Comparison of ENCODE assay signal across 38 cellular contexts in genomic region chr10:118642228-118642627, GRCh38. TPM values are rescaled to one million over a fixed set of nuclear protein-coding genes. Genes with fewer than 3 reads are reported as not detected.
"Had no signal": no experiment of that assay in that cellular context is flagged by ENCODE, and none has a peak within 500 bp of the region (broad histone marks: within the 10 kb centered on the region; RNA-seq: fewer than 3 reads in every experiment).

No MANE protein-coding gene starts in this region.

- FAIRE-seq: astrocyte, TTC549 had no signal

- H3K27ac Mint-ChIP-seq: activated B cell treated with CpG ODN at 0.5 μM for 24 hours; activated CD4-positive, alpha-beta memory T cell treated with anti-CD3 and anti-CD28 coated beads for 36 hours; activated CD8-positive, alpha-beta T cell treated with anti-CD3 and anti-CD28 coated beads for 36 hours; activated naive CD4-positive, alpha-beta T cell treated with anti-CD3 and anti-CD28 coated beads for 36 hours; activated naive CD4-positive, alpha-beta T cell treated with anti-CD3 and anti-CD28 coated beads, Interleukin-2, amount 50 U/mL, for 72 hours; activated naive CD8-positive, alpha-beta T cell treated with anti-CD3 and anti-CD28 coated beads for 36 hours; activated T-cell treated with anti-CD3 and anti-CD28 coated beads, Interleukin-2, amount 50 U/mL, for 72 hours; activated T-helper 1 cell treated with anti-CD3 and anti-CD28 coated beads, Interleukin-12 subunit alpha, Interleukin-12 subunit beta, Interleukin-2, Interleukin-4 antibody, amounts not matched to agents 30 ng/mL and 10 ng/mL and 1 ng/mL, durations not matched to agents 14 hours and 24 hours and 36 hours; activated T-helper 17 cell treated with anti-CD3 and anti-CD28 coated beads, Interleukin-2, amount 50 U/mL, for 72 hours; T-helper 1 cell treated with Interleukin-12 subunit alpha and Interleukin-12 subunit beta and Interleukin-4 antibody, amounts not matched to agents 30 μg/mL and 1 μg/mL, for 36 hours; T-helper 2 cell treated with Interferon-gamma antibody and Interleukin-4, amounts not matched to agents 5 μg/mL and 100 μg/mL, for 36 hours had no signal

- H3K27me3 ChIP-seq: adrenal gland, body of pancreas, brain microvascular endothelial cell, breast epithelium had no signal

- H3K4me3 ChIP-seq: adrenal gland, body of pancreas, breast epithelium had no signal

- H3K9me3 Mint-ChIP-seq: activated T-helper 1 cell treated with anti-CD3 and anti-CD28 coated beads, Interleukin-12 subunit alpha, Interleukin-12 subunit beta, Interleukin-2, Interleukin-4 antibody, amounts not matched to agents 30 ng/mL and 10 ng/mL and 1 ng/mL, durations not matched to agents 14 hours and 24 hours and 36 hours; T-helper 1 cell treated with Interleukin-12 subunit alpha and Interleukin-12 subunit beta and Interleukin-4 antibody, amounts not matched to agents 30 μg/mL and 1 μg/mL, for 36 hours; T-helper 2 cell treated with Interferon-gamma antibody and Interleukin-4, amounts not matched to agents 5 μg/mL and 100 μg/mL, for 36 hours had no signal

- H3K27ac ChIP-seq: adrenal gland, body of pancreas, brain microvascular endothelial cell, breast epithelium, VCaP had no signal

- H3K36me3 ChIP-seq: adrenal gland, brain microvascular endothelial cell, breast epithelium had no signal

- H3K36me3 Mint-ChIP-seq: activated CD4-positive, alpha-beta memory T cell treated with anti-CD3 and anti-CD28 coated beads for 36 hours had no signal

- H3K9me3 ChIP-seq: adrenal gland, body of pancreas had no signal

- H3K4me1 ChIP-seq: adrenal gland, body of pancreas, breast epithelium had no signal

- ATAC-seq: activated CD8-positive, alpha-beta T cell treated with anti-CD3 and anti-CD28 coated beads for 36 hours; activated naive CD4-positive, alpha-beta T cell treated with anti-CD3 and anti-CD28 coated beads, Interleukin-2, amount 50 U/mL, for 72 hours; activated T-cell treated with anti-CD3 and anti-CD28 coated beads, Interleukin-2, amount 50 U/mL, for 4 hours; activated T-cell treated with anti-CD3 and anti-CD28 coated beads, Interleukin-2, amount 50 U/mL, for 72 hours; activated T-helper 17 cell treated with anti-CD3 and anti-CD28 coated beads, Interleukin-2, amount 50 U/mL, for 72 hours; body of pancreas had no signal

- H3K4me3 Mint-ChIP-seq: activated B cell treated with CpG ODN at 0.5 μM for 24 hours; activated CD4-positive, alpha-beta memory T cell treated with anti-CD3 and anti-CD28 coated beads for 36 hours; activated CD8-positive, alpha-beta T cell treated with anti-CD3 and anti-CD28 coated beads for 36 hours; activated naive CD4-positive, alpha-beta T cell treated with anti-CD3 and anti-CD28 coated beads for 36 hours; activated naive CD8-positive, alpha-beta T cell treated with anti-CD3 and anti-CD28 coated beads for 36 hours; activated T-cell treated with anti-CD3 and anti-CD28 coated beads, Interleukin-2, amount 50 U/mL, for 4 hours; activated T-cell treated with anti-CD3 and anti-CD28 coated beads, Interleukin-2, amount 50 U/mL, for 72 hours; activated T-helper 1 cell treated with anti-CD3 and anti-CD28 coated beads, Interleukin-12 subunit alpha, Interleukin-12 subunit beta, Interleukin-2, Interleukin-4 antibody, amounts not matched to agents 30 ng/mL and 10 ng/mL and 1 ng/mL, durations not matched to agents 14 hours and 24 hours and 36 hours; activated T-helper 17 cell treated with anti-CD3 and anti-CD28 coated beads, Interleukin-2, amount 50 U/mL, for 72 hours; T-helper 1 cell treated with Interleukin-12 subunit alpha and Interleukin-12 subunit beta and Interleukin-4 antibody, amounts not matched to agents 30 μg/mL and 1 μg/mL, for 36 hours; T-helper 2 cell treated with Interferon-gamma antibody and Interleukin-4, amounts not matched to agents 5 μg/mL and 100 μg/mL, for 36 hours had no signal

- H3K27me3 Mint-ChIP-seq: activated CD4-positive, alpha-beta memory T cell treated with anti-CD3 and anti-CD28 coated beads for 36 hours; activated CD8-positive, alpha-beta T cell treated with anti-CD3 and anti-CD28 coated beads for 36 hours; activated naive CD8-positive, alpha-beta T cell treated with anti-CD3 and anti-CD28 coated beads for 36 hours; activated T-helper 17 cell treated with anti-CD3 and anti-CD28 coated beads, Interleukin-2, amount 50 U/mL, for 72 hours had no signal

- DNase-seq: activated B cell treated with CpG ODN at 0.5 μM for 24 hours; activated CD4-positive, alpha-beta memory T cell treated with anti-CD3 and anti-CD28 coated beads for 36 hours; activated CD4-positive, alpha-beta T cell treated with anti-CD3 and anti-CD28 coated beads for 4 hours; activated CD4-positive, alpha-beta T cell treated with anti-CD3 and anti-CD28 coated beads, Interleukin-2, amount 50 U/mL, for 1 hour; activated CD4-positive, alpha-beta T cell treated with anti-CD3 and anti-CD28 coated beads, Interleukin-2, amount 50 U/mL, for 4 hours; activated CD4-positive, CD25-positive, alpha-beta regulatory T cell treated with anti-CD3 and anti-CD28 coated beads, Interleukin-2, amount 50 U/mL, for 72 hours; activated CD8-positive, alpha-beta memory T cell treated with anti-CD3 and anti-CD28 coated beads, Interleukin-2, amount 50 U/mL, for 4 hours; activated CD8-positive, alpha-beta T cell treated with anti-CD3 and anti-CD28 coated beads for 36 hours; activated effector memory CD4-positive, alpha-beta T cell treated with anti-CD3 and anti-CD28 coated beads, Interleukin-2, amount 50 U/mL, for 16 hours; activated gamma-delta T cell treated with Interleukin-2 at 50 U/mL for 16 hours; activated naive CD4-positive, alpha-beta T cell; activated naive CD4-positive, alpha-beta T cell treated with anti-CD3 and anti-CD28 coated beads for 36 hours; activated naive CD4-positive, alpha-beta T cell treated with anti-CD3 and anti-CD28 coated beads, Interleukin-2, amount 50 U/mL, for 16 hours; activated naive CD8-positive, alpha-beta T cell treated with anti-CD3 and anti-CD28 coated beads for 36 hours; activated T-cell treated with anti-CD3 and anti-CD28 coated beads for 4 hours; activated T-cell treated with anti-CD3 and anti-CD28 coated beads, Interleukin-2, amount 50 U/mL, for 1 hour; activated T-cell treated with anti-CD3 and anti-CD28 coated beads, Interleukin-2, amount 50 U/mL, for 4 hours; activated T-cell treated with anti-CD3 and anti-CD28 coated beads, Interleukin-2, amount 50 U/mL, for 72 hours; adrenal gland; amniotic stem cell; aorta; body of pancreas; brain microvascular endothelial cell; central memory CD4-positive, alpha-beta T cell; T-helper 1 cell; T-helper 2 cell; T-helper 9 cell had no signal

- H3K4me1 Mint-ChIP-seq: activated B cell treated with CpG ODN at 0.5 μM for 24 hours; activated naive CD8-positive, alpha-beta T cell treated with anti-CD3 and anti-CD28 coated beads for 36 hours; activated T-helper 17 cell treated with anti-CD3 and anti-CD28 coated beads, Interleukin-2, amount 50 U/mL, for 72 hours had no signal

RNA-seq across cellular contexts. Expression of gene PRLHR, which starts 46.8 kb away (rescaled TPM):
- total RNA-seq: activated B cell treated with CpG ODN at 0.5 μM for 24 hours; activated CD4-positive, alpha-beta memory T cell treated with anti-CD3 and anti-CD28 coated beads for 36 hours; activated CD8-positive, alpha-beta memory T cell treated with anti-CD3 and anti-CD28 coated beads for 36 hours; activated CD8-positive, alpha-beta T cell treated with anti-CD3 and anti-CD28 coated beads for 36 hours; activated naive CD4-positive, alpha-beta T cell treated with anti-CD3 and anti-CD28 coated beads for 36 hours; activated naive CD4-positive, alpha-beta T cell treated with anti-CD3 and anti-CD28 coated beads, Interleukin-2, amount 50 U/mL, for 72 hours; activated naive CD8-positive, alpha-beta T cell treated with anti-CD3 and anti-CD28 coated beads for 36 hours; activated T-cell treated with anti-CD3 and anti-CD28 coated beads, Interleukin-2, amount 50 U/mL, for 4 hours; activated T-cell treated with anti-CD3 and anti-CD28 coated beads, Interleukin-2, amount 50 U/mL, for 72 hours; activated T-helper 1 cell treated with anti-CD3 and anti-CD28 coated beads, Interleukin-12 subunit alpha, Interleukin-12 subunit beta, Interleukin-2, Interleukin-4 antibody, amounts not matched to agents 30 ng/mL and 10 ng/mL and 1 ng/mL, durations not matched to agents 14 hours and 24 hours and 36 hours; activated T-helper 17 cell treated with anti-CD3 and anti-CD28 coated beads, Interleukin-2, amount 50 U/mL, for 72 hours; aorta; astrocyte; body of pancreas; breast epithelium; cardiac septum had no signal
- polyA plus RNA-seq: aorta had no signal
